8 cellular contexts compared by ENCODE assay signal in genomic region chr1:26743426-26744059, GRCh38. TPM values are rescaled to one million over a fixed set of nuclear protein-coding genes. Genes with fewer than 3 reads are reported as not detected.
DNase-seq lines count a peak whose midpoint lies in the region; ATAC-seq, FAIRE-seq and TF ChIP-seq lines count a peak whose summit lies in the region.

No MANE protein-coding gene starts in this region.

- H3K4me1 ChIP-seq in CD4-positive, CD25-positive, alpha-beta regulatory T cell (ENCODE audit: control insufficient read depth, insufficient read depth, low read length, poor library complexity, severe bottlenecking) = peaks cover 76% of the 10 kb centered on the region
- H3K4me1 ChIP-seq in GM12878 (ENCODE audit: control insufficient read depth, insufficient read depth, low read length) = peaks cover 55% of the 10 kb centered on the region

- no peaks in the 10 kb centered on the region for H4K20me1 ChIP-seq in GM12878 (ENCODE audit: control insufficient read depth, insufficient read depth)

- intact Hi-C loops in GM12878 (cut with micrococcal nuclease; ENCODE audit: unreplicated experiment) = loop anchor here (2.0 to 5.0 kb wide), 2 partner anchors 41 to 43 kb away; partner anchors contain the start of gene PIGV

- peaks cover 35% of the 10 kb centered on the region for H3K36me3 ChIP-seq in CD4-positive, CD25-positive, alpha-beta regulatory T cell (ENCODE audit: control insufficient read depth, insufficient read depth, low read length)
- H3K36me3 ChIP-seq in GM12878 (ENCODE audit: control insufficient read depth in 2 of 2, insufficient read depth in 2 of 2, low read length in 1 of 2) = peaks cover 12 to 50% of the 10 kb centered on the region in 2 experiments

- SMC1A ChIA-PET in GM12878 (lab: Charles Lee; ENCODE audit: uncharacterized antibody, unreplicated experiment) = interaction anchor here (0.9 to 11.2 kb wide), 20 partner anchors 11 to 145 kb away, joined by 3 to 135 read pairs (median 8); no protein-coding TSS in a partner anchor

- H3K9me3 Mint-ChIP-seq in CD4-positive, CD25-positive, alpha-beta regulatory T cell = no peaks in the 10 kb centered on the region
- H3K9me3 Mint-ChIP-seq in HFFc6 (no peaks in the 10 kb centered on the region), nephron (no peaks in the 10 kb centered on the region)

- H3K27ac ChIP-seq in CD4-positive, CD25-positive, alpha-beta regulatory T cell (ENCODE audit: insufficient read depth, low read length, poor library complexity, severe bottlenecking) = peak overlapping the region; percentile 95
- peak overlapping the region; percentile 96 for H3K27ac ChIP-seq in GM12878 (ENCODE audit: control insufficient read depth, insufficient read depth)

- no peak overlapping the region for H3K9ac ChIP-seq in GM12878 (ENCODE audit: control insufficient read depth, insufficient read depth, low read length)

- in situ Hi-C loops in GM12878 (cut with MboI) = no loop called here

- WGBS in GM12878 (ENCODE audit: insufficient coverage, insufficient replicate concordance, low lambda C conversion rate, missing lambda C conversion rate) = 0% methylated on average over 7 of the region's 8 CpGs

- no peak for ATAC-seq in CD4-positive, CD25-positive, alpha-beta regulatory T cell (ENCODE audit: low read depth in 2 of 2)
- ATAC-seq in GM12878 (peak; percentile 21), GM18517 (IDR thresholded peaks at IDR 0.05; ENCODE audit: unreplicated experiment) (no peak)
- no peak for ATAC-seq in activated CD4-positive, CD25-positive, alpha-beta regulatory T cell treated with anti-CD3 and anti-CD28 coated beads, Interleukin-2, amount 50 U/mL, for 24 hours

- peaks cover 35% of the 10 kb centered on the region for H3K36me3 Mint-ChIP-seq in CD4-positive, CD25-positive, alpha-beta regulatory T cell
- peaks cover 66% of the 10 kb centered on the region for H3K36me3 Mint-ChIP-seq in HFFc6 (ENCODE audit: low read depth)
- H3K36me3 Mint-ChIP-seq in nephron (ENCODE audit: low read depth) = peaks cover 83% of the 10 kb centered on the region

- H3K79me2 ChIP-seq in GM12878 (ENCODE audit: control insufficient read depth, insufficient read depth, low read length) = peaks cover 72% of the 10 kb centered on the region

- no peak for TF ChIP-seq EP300 in GM12878 (IDR thresholded peaks at IDR 0.05; ENCODE audit: borderline replicate concordance in 1 of 2, control insufficient read depth in 1 of 2, low read depth in 2 of 2, low read length in 2 of 2)

- H3K4me2 ChIP-seq in GM12878 (ENCODE audit: control insufficient read depth, insufficient read depth) = peak overlapping the region; percentile 92

- TF ChIP-seq CTCF in HFFc6 (IDR thresholded peaks at IDR 0.05) = no peak
- TF ChIP-seq CTCF in GM12878 (IDR thresholded peaks at IDR 0.05 in 2 of 3, conservative IDR thresholded peaks at IDR 0.05 in 1 of 3; ENCODE audit: control insufficient read depth in 2 of 3, extremely low read depth in 1 of 3, insufficient read depth in 1 of 3, low read depth in 3 of 3, low read length in 3 of 3) = no peak
- no peak for TF ChIP-seq CTCF in nephron (IDR thresholded peaks at IDR 0.05; ENCODE audit: unreplicated experiment in 3 of 3)

- no peak for TF ChIP-seq RAD21 in GM12878 (IDR thresholded peaks at IDR 0.05; ENCODE audit: insufficient read depth, low read depth, low read length)

- RAD21 ChIA-PET in GM12878 (lab: Charles Lee; ENCODE audit: unreplicated experiment) = interaction anchor here (0.7 to 4.5 kb wide), 15 partner anchors 15 to 85 kb away, joined by 3 to 34 read pairs (median 5); partner anchors contain the start of gene PIGV

- no peaks in the 10 kb centered on the region for H3K27me3 Mint-ChIP-seq in CD4-positive, CD25-positive, alpha-beta regulatory T cell
- H3K27me3 Mint-ChIP-seq in HFFc6 (ENCODE audit: insufficient read depth) (peaks cover 1% of the 10 kb centered on the region; the same call in 1 of the 2 replicates), nephron (ENCODE audit: low read depth) (no peaks in the 10 kb centered on the region)

- peak overlapping the region; percentile 86 to 96 (median 93) for H3K27ac Mint-ChIP-seq in CD4-positive, CD25-positive, alpha-beta regulatory T cell
- H3K27ac Mint-ChIP-seq in HFFc6 (peak overlapping the region; percentile 85), nephron (peak overlapping the region; percentile 11 to 52 (median 45))

- no peak for TF ChIP-seq POLR2A in GM12878 (IDR thresholded peaks at IDR 0.05; ENCODE audit: low read depth, low read length)

- peaks cover 37 to 99% (median 69%) of the 10 kb centered on the region in 4 donors for H3K4me1 Mint-ChIP-seq in CD4-positive, CD25-positive, alpha-beta regulatory T cell
- H3K4me1 Mint-ChIP-seq in HFFc6 (ENCODE audit: low read depth) = peaks cover 69% of the 10 kb centered on the region
- H3K4me1 Mint-ChIP-seq in nephron = peaks cover 16% of the 10 kb centered on the region

- H3K4me3 ChIP-seq in CD4-positive, CD25-positive, alpha-beta regulatory T cell (ENCODE audit: low read depth, low read length) = peak overlapping the region; percentile 68
- H3K4me3 ChIP-seq in GM12878 = peak overlapping the region; percentile 51

- no peak for DNase-seq in CD4-positive, CD25-positive, alpha-beta regulatory T cell
- DNase-seq in HFFc6 (no peak), GM12878 (ENCODE audit: low read depth, low spot score) (no peak), NCI-H748 (lab: John Stamatoyannopoulos, UW; ENCODE audit: unreplicated experiment) (no peak), NCI-H748 treated with DMSO at 0.1 percent for 48 hours (lab: John Stamatoyannopoulos, UW) (no peak)

- no TSS peak for BruUV-seq in GM12878 (replicated peaks; lab: Mats Ljungman, UMichigan)

- no peak overlapping the region for H2AFZ ChIP-seq in GM12878 (ENCODE audit: control insufficient read depth, low read depth, low read length)

- H3K4me3 Mint-ChIP-seq in CD4-positive, CD25-positive, alpha-beta regulatory T cell = peak overlapping the region; percentile 43 to 84 (median 65)
- H3K4me3 Mint-ChIP-seq in HFFc6 = peak overlapping the region; percentile 63
- H3K4me3 Mint-ChIP-seq in nephron = no peak overlapping the region

- POLR2A ChIA-PET in GM12878 (lab: Charles Lee) = interaction anchor here (0.7 to 4.0 kb wide), 16 partner anchors 15 to 1358 kb away, joined by 3 to 34 read pairs (median 5); partner anchors contain the start of gene PIGV

- no peak for FAIRE-seq in GM12878 (lab: Jason Lieb, UNC)

- CTCF ChIA-PET in GM12878 (lab: Yijun Ruan, JAX) = interaction anchor here (0.8 to 6.4 kb wide), 18 partner anchors 11 to 746 kb away, joined by 3 to 31 read pairs (median 6); partner anchors contain the start of genes PAFAH2 and PIGV

- no peaks in the 10 kb centered on the region for H3K27me3 ChIP-seq in CD4-positive, CD25-positive, alpha-beta regulatory T cell (ENCODE audit: control insufficient read depth, insufficient read depth, low read length)
- no peaks in the 10 kb centered on the region for H3K27me3 ChIP-seq in GM12878 (replicated peaks in 1 of 2; ENCODE audit: control insufficient read depth in 2 of 2, insufficient read depth in 2 of 2, low read length in 1 of 2)

- no peaks in the 10 kb centered on the region for H3K9me3 ChIP-seq in CD4-positive, CD25-positive, alpha-beta regulatory T cell (ENCODE audit: control insufficient read depth in 2 of 2, low read length in 2 of 2)
- H3K9me3 ChIP-seq in GM12878 (replicated peaks; ENCODE audit: control insufficient read depth, insufficient read depth, low read length) = no peaks in the 10 kb centered on the region

RNA-seq across cellular contexts. Expression of gene PIGV, which starts 44.2 kb away (rescaled TPM):
- total RNA-seq in CD4-positive, CD25-positive, alpha-beta regulatory T cell = 8.6 TPM
- polyA plus RNA-seq in CD4-positive, CD25-positive, alpha-beta regulatory T cell = 10 to 100 TPM in 2 of 4 donors, 1 to 10 TPM in 2; 8.3 to 13.2 (median 9.8) TPM
- total RNA-seq in HFFc6 (2021; fragmentation: NEBNext Ultra II Directional; extraction: Animal tissue kit (Norgen Biotek cat#: 25700)) = 10 to 100 TPM; 11.5 to 16.4 (median 13.6) TPM
- 25.1 and 27.4 TPM in 2 replicates for total RNA-seq in GM12878 (2013; cell fraction: nucleolus; rRNA removed)
- total RNA-seq in GM12878 (2014; rRNA removed) = 13.5 and 15.4 TPM in 2 replicates
- total RNA-seq in GM12878 (2014; rRNA removed; fragmentation: Illumina TruSeq; extraction: Trizol) = 10.9 and 11.1 TPM in 2 replicates
- 10.4 and 10.7 TPM in 2 replicates for total RNA-seq in GM12878 (2021)
- 8.8 TPM for polyA plus RNA-seq in GM12878 (2011; ENCODE audit: low read depth)
- polyA plus RNA-seq in GM12878 (2011; rRNA removed) = 11.0 and 17.3 TPM in 2 replicates
- 18.7 and 19.3 TPM in 2 replicates for polyA plus RNA-seq in GM12878 (2011; cell fraction: cytosol; rRNA removed)
- polyA plus RNA-seq in GM12878 (2011; cell fraction: nucleus; rRNA removed) = 14.3 and 16.5 TPM in 2 replicates
- polyA plus RNA-seq in GM12878 (2012) = 12.6 and 14.0 TPM in 2 replicates
- 10.4 and 11.2 TPM in 2 replicates for polyA plus RNA-seq in GM12878 (2014; fragmentation: Illumina TruSeq; extraction: Trizol)
- 10 to 100 TPM in 1 of 2 experiments, 1 to 10 TPM in 1; 8.8 to 12.8 TPM for polyA plus RNA-seq in GM12878 (2014; fragmentation: Nextera tagmentation; extraction: Ambion mirVana)
- polyA plus RNA-seq in GM12878 (2014; rRNA removed) = 8.0 and 9.8 TPM in 2 replicates
- polyA plus RNA-seq in GM12878 (2016; fragmentation: Nextera tagmentation; extraction: Ambion mirVana) = 10 to 100 TPM; 15.8 to 18.1 TPM
- polyA minus RNA-seq in GM12878 (2011; rRNA and poly(A)+ RNA removed) = 17.5 and 26.6 TPM in 2 replicates
- 4.3 and 5.8 TPM in 2 replicates for polyA minus RNA-seq in GM12878 (2011; cell fraction: cytosol; rRNA and poly(A)+ RNA removed)
- 11.5 and 19.5 TPM in 2 replicates for polyA minus RNA-seq in GM12878 (2011; cell fraction: nucleus; rRNA and poly(A)+ RNA removed)

RNA-seq across cellular contexts. Expression of gene ARID1A, which starts 47.7 kb away (rescaled TPM):
- 139 TPM for total RNA-seq in CD4-positive, CD25-positive, alpha-beta regulatory T cell
- 10 to 100 TPM in 3 of 4 donors, 1 to 10 TPM in 1; 9.5 to 13.4 (median 13.0) TPM for polyA plus RNA-seq in CD4-positive, CD25-positive, alpha-beta regulatory T cell
- 10 to 100 TPM; 46.1 to 51.2 (median 49.2) TPM for total RNA-seq in HFFc6 (2021; fragmentation: NEBNext Ultra II Directional; extraction: Animal tissue kit (Norgen Biotek cat#: 25700))
- 132 and 155 TPM in 2 replicates for total RNA-seq in GM12878 (2013; cell fraction: nucleolus; rRNA removed)
- 20.5 and 24.3 TPM in 2 replicates for total RNA-seq in GM12878 (2014; rRNA removed)
- 22.7 and 23.6 TPM in 2 replicates for total RNA-seq in GM12878 (2014; rRNA removed; fragmentation: Illumina TruSeq; extraction: Trizol)
- total RNA-seq in GM12878 (2021) = 93.4 and 98.0 TPM in 2 replicates
- 28.6 TPM for polyA plus RNA-seq in GM12878 (2011; ENCODE audit: low read depth)
- 9.4 and 13.1 TPM in 2 replicates for polyA plus RNA-seq in GM12878 (2011; rRNA removed)
- 18.8 and 23.5 TPM in 2 replicates for polyA plus RNA-seq in GM12878 (2011; cell fraction: cytosol; rRNA removed)
- polyA plus RNA-seq in GM12878 (2011; cell fraction: nucleus; rRNA removed) = 49.4 and 77.8 TPM in 2 replicates
- polyA plus RNA-seq in GM12878 (2012) = 44.5 and 51.6 TPM in 2 replicates
- polyA plus RNA-seq in GM12878 (2014; fragmentation: Illumina TruSeq; extraction: Trizol) = 59.0 and 75.1 TPM in 2 replicates
- 10 to 100 TPM in 1 of 2 experiments, 1 to 10 TPM in 1; 10.0 to 24.5 TPM for polyA plus RNA-seq in GM12878 (2014; fragmentation: Nextera tagmentation; extraction: Ambion mirVana)
- 41.6 and 57.8 TPM in 2 replicates for polyA plus RNA-seq in GM12878 (2014; rRNA removed)
- polyA plus RNA-seq in GM12878 (2016; fragmentation: Nextera tagmentation; extraction: Ambion mirVana) = 10 to 100 TPM; 22.2 to 22.8 TPM
- 31.7 and 33.9 TPM in 2 replicates for polyA minus RNA-seq in GM12878 (2011; rRNA and poly(A)+ RNA removed)
- polyA minus RNA-seq in GM12878 (2011; cell fraction: cytosol; rRNA and poly(A)+ RNA removed) = 29.7 and 37.3 TPM in 2 replicates
- 18.1 and 41.5 TPM in 2 replicates for polyA minus RNA-seq in GM12878 (2011; cell fraction: nucleus; rRNA and poly(A)+ RNA removed)

Comparison
In these comparisons a context has a peak if more than half of its experiments do, and no peak if none do; other contexts are left out.
1. H3K4me3 Mint-ChIP-seq: peak in CD4-positive, CD25-positive, alpha-beta regulatory T cell (4 of 4) and HFFc6 (single experiment); none in nephron (0 of 3).
2. Peak in every context shown above with its lines, with median percentiles within 50 percentile points of each other: H3K27ac Mint-ChIP-seq.